Comparison of ENCODE assay signal across 1 cellular context in the genomic region with DNA sequence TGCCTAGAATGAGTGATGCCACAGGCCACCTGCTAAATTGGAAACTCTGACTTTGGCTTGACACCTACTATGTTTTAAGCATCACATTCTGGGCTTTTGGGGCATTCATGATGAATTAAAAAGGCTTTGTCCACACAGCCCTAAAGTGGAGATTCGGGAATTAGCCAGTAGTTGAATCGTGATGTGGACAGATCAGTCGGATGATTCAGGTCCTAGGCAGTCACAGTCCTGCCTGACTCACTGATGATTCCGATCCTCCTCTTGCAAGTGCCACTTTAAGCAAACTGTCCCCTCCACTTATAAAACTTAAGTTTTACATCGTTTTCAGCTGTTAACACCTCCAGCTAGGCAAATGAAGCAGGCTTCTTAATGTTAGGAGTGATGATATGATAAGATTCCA.
TF ChIP-seq lines count a peak whose summit lies in the region.

No MANE protein-coding gene starts in this region.

TF ChIP-seq in WTC11, 78 proteins besides CTCF, POLR2A, EP300 and RAD21 (continued from another document):
- TF ChIP-seq ZNF219 (CRISPR knock-in tag; IDR thresholded peaks at IDR 0.05; ENCODE audit: borderline replicate concordance): no peak
